19 cellular contexts compared by ENCODE assay signal in the genomic region with DNA sequence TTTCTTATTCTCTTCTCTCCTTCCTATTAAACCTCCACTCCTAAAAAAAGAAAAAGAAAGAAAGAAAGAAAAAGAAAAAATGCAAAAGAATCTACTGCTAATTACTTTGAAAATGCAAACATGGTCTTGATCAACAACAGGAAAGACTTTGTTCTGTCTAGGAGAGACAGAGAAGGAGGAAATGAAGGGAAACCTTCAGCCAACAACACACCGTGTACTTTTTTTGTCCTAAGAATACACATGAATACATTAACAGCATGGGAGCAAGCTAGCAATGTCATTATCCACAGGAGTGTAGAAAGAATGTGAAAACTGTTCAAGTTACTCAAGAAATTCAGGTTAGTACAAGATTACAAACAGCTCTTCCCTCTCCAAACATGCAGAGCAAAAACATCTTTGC.
"Had no signal": no experiment of that assay in that cellular context is flagged by ENCODE, and none has a peak within 500 bp of the region (broad histone marks: within the 10 kb centered on the region; RNA-seq: fewer than 3 reads in every experiment).

No MANE protein-coding gene starts in this region.

- ATAC-seq: activated T-cell treated with anti-CD3 and anti-CD28 coated beads, Interleukin-2, amount 50 U/mL, for 4 hours; stimulated activated naive B cell treated with anti-CD40 and anti-IgM and Interleukin-4, amounts not matched to agents 10 μg/mL and 1 μg/mL and 100 μg/mL, for 72 hours; T-helper 17 cell had no signal

- H3K4me3 ChIP-seq: colonic mucosa, lung, right atrium auricular region, thyroid gland had no signal

- H3K27me3 ChIP-seq: colonic mucosa, right atrium auricular region, thyroid gland had no signal

- H3K4me3 Mint-ChIP-seq: activated CD4-positive, alpha-beta memory T cell treated with anti-CD3 and anti-CD28 coated beads, Interleukin-2, amount 10 ng/mL, durations not matched to agents 7 days and 5 days; activated T-cell treated with anti-CD3 and anti-CD28 coated beads, Interleukin-2, amount 50 U/mL, for 4 hours; stimulated activated naive B cell treated with anti-CD40 and anti-IgM and Interleukin-4, amounts not matched to agents 10 μg/mL and 1 μg/mL and 100 μg/mL, for 72 hours; T-helper 17 cell had no signal

- H3K36me3 ChIP-seq: colonic mucosa, right atrium auricular region, thyroid gland had no signal

- H3K4me1 ChIP-seq: colonic mucosa, right atrium auricular region, thyroid gland had no signal

- H3K4me1 Mint-ChIP-seq: activated CD4-positive, alpha-beta memory T cell treated with anti-CD3 and anti-CD28 coated beads, Interleukin-2, amount 10 ng/mL, durations not matched to agents 7 days and 5 days; stimulated activated naive B cell treated with anti-CD40 and anti-IgM and Interleukin-4, amounts not matched to agents 10 μg/mL and 1 μg/mL and 100 μg/mL, for 72 hours; T-helper 17 cell had no signal

- H3K27ac ChIP-seq: colonic mucosa, right atrium auricular region, thyroid gland had no signal

- H3K36me3 Mint-ChIP-seq: stimulated activated naive B cell treated with anti-CD40 and anti-IgM and Interleukin-4, amounts not matched to agents 10 μg/mL and 1 μg/mL and 100 μg/mL, for 72 hours had no signal

- H3K27ac Mint-ChIP-seq: activated CD4-positive, alpha-beta memory T cell treated with anti-CD3 and anti-CD28 coated beads, Interleukin-2, amount 10 ng/mL, durations not matched to agents 7 days and 5 days; stimulated activated naive B cell treated with anti-CD40 and anti-IgM and Interleukin-4, amounts not matched to agents 10 μg/mL and 1 μg/mL and 100 μg/mL, for 72 hours; T-helper 17 cell had no signal

- H3K9me3 Mint-ChIP-seq: activated CD4-positive, alpha-beta memory T cell treated with anti-CD3 and anti-CD28 coated beads, Interleukin-2, amount 10 ng/mL, durations not matched to agents 7 days and 5 days; activated T-cell treated with anti-CD3 and anti-CD28 coated beads, Interleukin-2, amount 50 U/mL, for 4 hours; stimulated activated naive B cell treated with anti-CD40 and anti-IgM and Interleukin-4, amounts not matched to agents 10 μg/mL and 1 μg/mL and 100 μg/mL, for 72 hours had no signal

- H3K9me3 ChIP-seq: colonic mucosa, right atrium auricular region, thyroid gland had no signal

- DNase-seq: activated CD4-positive, alpha-beta memory T cell treated with anti-CD3 and anti-CD28 coated beads, Interleukin-2, amount 10 ng/mL, durations not matched to agents 7 days and 5 days; activated CD4-positive, alpha-beta T cell treated with anti-CD3 and anti-CD28 coated beads for 4 hours; activated effector memory CD4-positive, alpha-beta T cell treated with Interleukin-2 at 50 U/mL for 16 hours; activated naive CD4-positive, alpha-beta T cell treated with anti-CD3 and anti-CD28 coated beads, Interleukin-2, amount 50 U/mL, for 16 hours; activated T-cell treated with anti-CD3 and anti-CD28 coated beads, Interleukin-2, amount 50 U/mL, for 4 hours; central memory CD4-positive, alpha-beta T cell; colonic mucosa; effector CD4-positive, alpha-beta T cell; foreskin fibroblast; islet precursor cell; midbrain; occipital lobe; stimulated activated CD4-positive, alpha-beta T cell treated with anti-CD3 and anti-CD28 coated beads, Interleukin-15, amount 100 ng/mL, for 24 hours; stimulated activated CD4-positive, alpha-beta T cell treated with anti-CD3 and anti-CD28 coated beads, Interleukin-4, amount 100 ng/mL, for 1 hour; stimulated activated naive B cell treated with anti-CD40 and anti-IgM and Interleukin-4, amounts not matched to agents 10 μg/mL and 1 μg/mL and 100 μg/mL, for 72 hours; T-helper 17 cell; thyroid gland had no signal
